Comparison of ENCODE assay signal across 1 cellular context in genomic region chr14:65411656-65412188, GRCh38.
TF ChIP-seq lines count a peak whose summit lies in the region.

No MANE protein-coding gene starts in this region.

TF ChIP-seq in SK-N-SH, 30 proteins besides CTCF, POLR2A, EP300 and RAD21 (continued from another document):
- TF ChIP-seq, protein P1, sequence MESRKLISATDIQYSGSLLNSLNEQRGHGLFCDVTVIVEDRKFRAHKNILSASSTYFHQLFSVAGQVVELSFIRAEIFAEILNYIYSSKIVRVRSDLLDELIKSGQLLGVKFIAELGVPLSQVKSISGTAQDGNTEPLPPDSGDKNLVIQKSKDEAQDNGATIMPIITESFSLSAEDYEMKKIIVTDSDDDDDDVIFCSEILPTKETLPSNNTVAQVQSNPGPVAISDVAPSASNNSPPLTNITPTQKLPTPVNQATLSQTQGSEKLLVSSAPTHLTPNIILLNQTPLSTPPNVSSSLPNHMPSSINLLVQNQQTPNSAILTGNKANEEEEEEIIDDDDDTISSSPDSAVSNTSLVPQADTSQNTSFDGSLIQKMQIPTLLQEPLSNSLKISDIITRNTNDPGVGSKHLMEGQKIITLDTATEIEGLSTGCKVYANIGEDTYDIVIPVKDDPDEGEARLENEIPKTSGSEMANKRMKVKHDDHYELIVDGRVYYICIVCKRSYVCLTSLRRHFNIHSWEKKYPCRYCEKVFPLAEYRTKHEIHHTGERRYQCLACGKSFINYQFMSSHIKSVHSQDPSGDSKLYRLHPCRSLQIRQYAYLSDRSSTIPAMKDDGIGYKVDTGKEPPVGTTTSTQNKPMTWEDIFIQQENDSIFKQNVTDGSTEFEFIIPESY (IDR thresholded peaks at IDR 0.05; ENCODE audit: borderline replicate concordance, low read depth) = no peak
- TF ChIP-seq USF2 (IDR thresholded peaks at IDR 0.05; ENCODE audit: borderline replicate concordance, low read depth, low read length) (no peak), TEAD4 (IDR thresholded peaks at IDR 0.05; ENCODE audit: borderline replicate concordance, insufficient read depth) (no peak), MXI1 (IDR thresholded peaks at IDR 0.05; ENCODE audit: low read depth, low read length) (no peak), FOXM1 (IDR thresholded peaks at IDR 0.05; ENCODE audit: low read depth) (peak; percentile 18; the same call in 1 of the 2 replicates), RXRA (IDR thresholded peaks at IDR 0.05; ENCODE audit: borderline replicate concordance, low read depth) (no peak), NFIC (IDR thresholded peaks at IDR 0.05; ENCODE audit: borderline replicate concordance) (0 out of 2 replicates have a peak, but pooled peaks have one; percentile 9), EZH2phosphoT487 (IDR thresholded peaks at IDR 0.05; ENCODE audit: borderline replicate concordance, low read depth) (no peak), TCF12 (IDR thresholded peaks at IDR 0.05) (no peak), SIN3A (IDR thresholded peaks at IDR 0.05; ENCODE audit: borderline replicate concordance, low read depth, low read length) (no peak; the same call in 1 of the 2 replicates), CHD2 (IDR thresholded peaks at IDR 0.05; ENCODE audit: low read length, partially characterized antibody) (peak; percentile 11), NRF1 (IDR thresholded peaks at IDR 0.05; ENCODE audit: low read depth, low read length) (no peak), IRF3 (IDR thresholded peaks at IDR 0.05; ENCODE audit: low read depth, low read length) (peak; percentile 60), USF1 (IDR thresholded peaks at IDR 0.05; ENCODE audit: borderline replicate concordance, low read depth) (no peak), GABPA (IDR thresholded peaks at IDR 0.05; ENCODE audit: low read depth) (no peak; the same call in 1 of the 2 replicates), SMC3 (IDR thresholded peaks at IDR 0.05; ENCODE audit: low read depth, low read length) (no peak), RCOR1 (IDR thresholded peaks at IDR 0.05; ENCODE audit: low read length) (no peak), GATA2 (CRISPR knock-in tag; IDR thresholded peaks at IDR 0.05) (no peak), FOXJ3 (CRISPR knock-in tag; IDR thresholded peaks at IDR 0.05) (no peak), MAX (IDR thresholded peaks at IDR 0.05; ENCODE audit: low read depth) (no peak), TAF1 (IDR thresholded peaks at IDR 0.05; ENCODE audit: borderline replicate concordance, low read depth, low read length) (no peak), PBX3 (IDR thresholded peaks at IDR 0.05) (peak; percentile 99), FOSL2 (IDR thresholded peaks at IDR 0.05; ENCODE audit: borderline replicate concordance, low read depth) (no peak), JUND (IDR thresholded peaks at IDR 0.05) (no peak), YY1 (IDR thresholded peaks at IDR 0.05; ENCODE audit: low read depth) (no peak; the same call in 1 of the 2 replicates), RFX5 (IDR thresholded peaks at IDR 0.05; ENCODE audit: low read length) (peak; percentile 77)
TF ChIP-seq in SK-N-SH: peak in this region for 8.
